7 cellular contexts compared by ENCODE assay signal in genomic region chr10:13707156-13707881, GRCh38.
DNase-seq lines count a peak whose midpoint lies in the region; ATAC-seq and TF ChIP-seq lines count a peak whose summit lies in the region.

No MANE protein-coding gene starts in this region.

- no peak overlapping the region for H3K27ac Mint-ChIP-seq in activated T-cell treated with anti-CD3 and anti-CD28 coated beads, Interleukin-2, amount 50 U/mL, for 72 hours
- H3K27ac Mint-ChIP-seq in nephron progenitor cell = peak overlapping the region; percentile 97

- H3K9me3 ChIP-seq in HUES64 (ENCODE audit: insufficient read depth, low read depth, low read length) (no peaks in the 10 kb centered on the region), aorta (ENCODE audit: control insufficient read depth, low read length) (no peaks in the 10 kb centered on the region)

- H3K4me1 ChIP-seq in HUES64 (ENCODE audit: insufficient read depth, low read length) (peaks cover 48% of the 10 kb centered on the region), aorta (ENCODE audit: control insufficient read depth in 1 of 2, insufficient read depth in 2 of 2, low read length in 2 of 2) (no peaks in the 10 kb centered on the region)

- H3K36me3 ChIP-seq in HUES64 (ENCODE audit: insufficient read depth, low read length) (peaks cover 6% of the 10 kb centered on the region; the same call in 1 of the 2 replicates), aorta (ENCODE audit: control insufficient read depth in 1 of 2, insufficient read depth in 2 of 2, low read length in 1 of 2) (peaks cover 0 to 1% of the 10 kb centered on the region in 2 donors)

- peaks cover 25% of the 10 kb centered on the region for H3K4me1 Mint-ChIP-seq in activated T-cell treated with anti-CD3 and anti-CD28 coated beads, Interleukin-2, amount 50 U/mL, for 72 hours (ENCODE audit: low read depth)
- H3K4me1 Mint-ChIP-seq in nephron progenitor cell = peaks cover 100% of the 10 kb centered on the region

- no peak for TF ChIP-seq CTCF in nephron progenitor cell (IDR thresholded peaks at IDR 0.05)

- H3K27me3 Mint-ChIP-seq in activated T-cell treated with anti-CD3 and anti-CD28 coated beads, Interleukin-2, amount 50 U/mL, for 72 hours (ENCODE audit: low read depth) = peaks cover 42% of the 10 kb centered on the region
- no peaks in the 10 kb centered on the region for H3K27me3 Mint-ChIP-seq in nephron progenitor cell (ENCODE audit: low read depth, poor library complexity)

- H3K9me3 Mint-ChIP-seq in activated T-cell treated with anti-CD3 and anti-CD28 coated beads, Interleukin-2, amount 50 U/mL, for 72 hours = no peaks in the 10 kb centered on the region
- H3K9me3 Mint-ChIP-seq in nephron progenitor cell = no peaks in the 10 kb centered on the region

- intact Hi-C loops in aorta (cut with DNase I) = no loop called here

- 6% methylated on average over 26 of the region's 26 CpGs for WGBS in HUES64
- WGBS in aorta, 2 donors = 0 to 1% methylated on average over 26 of the region's 26 CpGs

- H3K4me3 ChIP-seq in HUES64 (ENCODE audit: low read length) (peak overlapping the region; percentile 49), aorta (ENCODE audit: low read length in 2 of 2) (peak overlapping the region; percentile 45 to 59)

- peak overlapping the region; percentile 79 to 84 for H3K4me3 Mint-ChIP-seq in activated T-cell treated with anti-CD3 and anti-CD28 coated beads, Interleukin-2, amount 50 U/mL, for 72 hours
- H3K4me3 Mint-ChIP-seq in nephron progenitor cell = peak overlapping the region; percentile 94

- peak overlapping the region; percentile 25 for H3K9ac ChIP-seq in HUES64 (ENCODE audit: low read depth, low read length)

- H3K27me3 ChIP-seq in HUES64 (ENCODE audit: insufficient read depth, low read length) = no peaks in the 10 kb centered on the region
- H3K27me3 ChIP-seq in aorta (ENCODE audit: control insufficient read depth in 1 of 2, insufficient read depth in 2 of 2, low read length in 1 of 2) = no peaks in the 10 kb centered on the region

- H3K36me3 Mint-ChIP-seq in activated T-cell treated with anti-CD3 and anti-CD28 coated beads, Interleukin-2, amount 50 U/mL, for 72 hours (ENCODE audit: insufficient read depth in 2 of 2) = no peaks in the 10 kb centered on the region
- peaks cover 17% of the 10 kb centered on the region for H3K36me3 Mint-ChIP-seq in nephron progenitor cell (ENCODE audit: low read depth)

- H3K27ac ChIP-seq in HUES64 (ENCODE audit: low read depth, low read length) (peak overlapping the region; percentile 72), aorta (ENCODE audit: low read depth in 1 of 2, low read length in 2 of 2) (peak overlapping the region in 1 of 2 donors; percentile 16)

- ATAC-seq in GM18502 (IDR thresholded peaks at IDR 0.05; ENCODE audit: poor library complexity, unreplicated experiment) (peak; percentile 52), aorta (ENCODE audit: low FRiP score) (peak; percentile 89), HG03135 (IDR thresholded peaks at IDR 0.05; ENCODE audit: unreplicated experiment) (no peak)
- peak; percentile 24 to 28 for ATAC-seq in activated T-cell treated with anti-CD3 and anti-CD28 coated beads, Interleukin-2, amount 50 U/mL, for 72 hours (replicated peaks in 1 of 2)

- peak in 1 of 2 donors; percentile 3 for DNase-seq in activated T-cell treated with anti-CD3 and anti-CD28 coated beads, Interleukin-2, amount 50 U/mL, for 72 hours
- DNase-seq in foreskin melanocyte = peak; percentile 88
- DNase-seq in nephron progenitor cell = peak; percentile 64
- peak; percentile 86 to 87 for DNase-seq in aorta
